In genomic region chr5:117220730-117221129, GRCh38 we compare ENCODE assay signal across 15 cellular contexts.
DNase-seq lines count a peak whose midpoint lies in the region; ATAC-seq and TF ChIP-seq lines count a peak whose summit lies in the region.
"Had no signal": no experiment of that assay in that cellular context is flagged by ENCODE, and none has a peak within 500 bp of the region (broad histone marks: within the 10 kb centered on the region; RNA-seq: fewer than 3 reads in every experiment).

No MANE protein-coding gene starts in this region.

- no peak overlapping the region for H3K27ac ChIP-seq in foreskin keratinocyte
- H3K27ac ChIP-seq: SJCRH30 had no signal

- no TSS peak for BruUV-seq in Calu3 (replicated peaks; lab: Mats Ljungman, UMichigan)

- POLR2A ChIA-PET in activated CD8-positive, alpha-beta T cell treated with anti-CD3 and anti-CD28 coated beads for 36 hours (lab: Charles Lee) = no interaction called here

- peaks cover 4% of the 10 kb centered on the region for H3K9me3 Mint-ChIP-seq in activated CD8-positive, alpha-beta T cell treated with anti-CD3 and anti-CD28 coated beads for 36 hours
- H3K9me3 Mint-ChIP-seq in Calu3 (ENCODE audit: low read depth, unreplicated experiment) = peaks cover 13% of the 10 kb centered on the region

- H3K36me3 Mint-ChIP-seq in activated CD8-positive, alpha-beta T cell treated with anti-CD3 and anti-CD28 coated beads for 36 hours (ENCODE audit: low read depth) = no peaks in the 10 kb centered on the region
- no peaks in the 10 kb centered on the region for H3K36me3 Mint-ChIP-seq in Calu3 (ENCODE audit: insufficient read depth, unreplicated experiment)
- H3K36me3 Mint-ChIP-seq: CD4-positive, alpha-beta memory T cell had no signal

- CTCF ChIA-PET in activated CD8-positive, alpha-beta T cell treated with anti-CD3 and anti-CD28 coated beads for 36 hours (lab: Charles Lee) = no interaction called here
- CTCF ChIA-PET in Calu3 (lab: Charles Lee) = no interaction called here

- intact Hi-C loops in activated CD8-positive, alpha-beta T cell treated with anti-CD3 and anti-CD28 coated beads for 36 hours (cut with micrococcal nuclease) = no loop called here
- intact Hi-C loops in Calu3 (cut with micrococcal nuclease; ENCODE audit: unreplicated experiment) = no loop called here

- H3K4me1 ChIP-seq in foreskin keratinocyte = no peaks in the 10 kb centered on the region
- H3K4me1 ChIP-seq: SJCRH30 had no signal

- in situ Hi-C loops in astrocyte of the cerebellum (cut with HindIII; ENCODE audit: low sequenced_read_pairs) = no loop called here

- ATAC-seq in foreskin keratinocyte = peak; percentile 42
- ATAC-seq in GM18858 (IDR thresholded peaks at IDR 0.05; ENCODE audit: unreplicated experiment) = no peak
- ATAC-seq in activated CD8-positive, alpha-beta T cell treated with anti-CD3 and anti-CD28 coated beads for 36 hours = no peak

- H3K4me1 Mint-ChIP-seq in activated CD8-positive, alpha-beta T cell treated with anti-CD3 and anti-CD28 coated beads for 36 hours (ENCODE audit: low read depth) = no peaks in the 10 kb centered on the region
- no peaks in the 10 kb centered on the region for H3K4me1 Mint-ChIP-seq in Calu3 (ENCODE audit: low read depth, unreplicated experiment)
- H3K4me1 Mint-ChIP-seq: CD4-positive, alpha-beta memory T cell had no signal

- H3K4me3 ChIP-seq in astrocyte of the cerebellum (ENCODE audit: low read depth, low read length) = no peak overlapping the region
- H3K4me3 ChIP-seq: SJCRH30 had no signal

- no peaks in the 10 kb centered on the region for H3K27me3 Mint-ChIP-seq in activated CD8-positive, alpha-beta T cell treated with anti-CD3 and anti-CD28 coated beads for 36 hours
- H3K27me3 Mint-ChIP-seq in Calu3 (ENCODE audit: unreplicated experiment) = no peaks in the 10 kb centered on the region
- H3K27me3 Mint-ChIP-seq: CD4-positive, alpha-beta memory T cell had no signal

- H3K27ac Mint-ChIP-seq in activated CD8-positive, alpha-beta T cell treated with anti-CD3 and anti-CD28 coated beads for 36 hours = no peak overlapping the region
- no peak overlapping the region for H3K27ac Mint-ChIP-seq in Calu3 (ENCODE audit: unreplicated experiment)
- H3K27ac Mint-ChIP-seq: CD4-positive, alpha-beta memory T cell had no signal

- no peaks in the 10 kb centered on the region for H3K27me3 ChIP-seq in foreskin keratinocyte
- H3K27me3 ChIP-seq: BE2C, SJCRH30 had no signal

- TF ChIP-seq CTCF in astrocyte of the cerebellum (IDR thresholded peaks at IDR 0.05; ENCODE audit: low read depth, low read length, missing control alignments) (no peak), foreskin keratinocyte (conservative IDR thresholded peaks at IDR 0.05) (no peak), Calu3 (IDR thresholded peaks at IDR 0.05; ENCODE audit: unreplicated experiment) (no peak)
- no peak for TF ChIP-seq CTCF in activated CD8-positive, alpha-beta T cell treated with anti-CD3 and anti-CD28 coated beads for 36 hours (IDR thresholded peaks at IDR 0.05)

- H3K4me3 Mint-ChIP-seq in activated CD8-positive, alpha-beta T cell treated with anti-CD3 and anti-CD28 coated beads for 36 hours = no peak overlapping the region
- H3K4me3 Mint-ChIP-seq in Calu3 (ENCODE audit: low read depth, unreplicated experiment) = no peak overlapping the region
- H3K4me3 Mint-ChIP-seq: CD4-positive, alpha-beta memory T cell; H9 had no signal

- DNase-seq in HT1080 (ENCODE audit: low read depth) = peak; percentile 20
- DNase-seq in astrocyte of the cerebellum (ENCODE audit: low read depth) = peak; percentile 15
- peak in 1 of 2 donors; percentile 3 for DNase-seq in foreskin keratinocyte
- DNase-seq in non-pigmented ciliary epithelial cell (ENCODE audit: low read depth) = peak; percentile 1
- no peak for DNase-seq in activated CD8-positive, alpha-beta T cell treated with anti-CD3 and anti-CD28 coated beads for 36 hours
- DNase-seq in Calu3 = no peak
- DNase-seq in DMS 273 (lab: John Stamatoyannopoulos, UW; ENCODE audit: unreplicated experiment) = no peak
- DNase-seq: BE2C; CD4-positive, alpha-beta memory T cell; H9; NCI-H1417 treated with DMSO at 0.1 percent for 48 hours; NCI-H2029 treated with DMSO at 0.1 percent for 48 hours; NCI-H510A; SJCRH30 had no signal

Comparison
In these comparisons a context has a peak if more than half of its experiments do, and no peak if none do; other contexts are left out.
1. DNase-seq: peak in HT1080 (single experiment), astrocyte of the cerebellum (single experiment) and non-pigmented ciliary epithelial cell (single experiment); none in activated CD8-positive, alpha-beta T cell treated with anti-CD3 and anti-CD28 coated beads for 36 hours (single experiment), Calu3 (single experiment) and DMS 273 (single experiment).